7 cellular contexts compared by ENCODE assay signal in genomic region chr15:21718108-21718507, GRCh38.
A peak's percentile ranks its signal among the peaks of the same experiment; 100 is the strongest.
DNase-seq lines count a peak whose midpoint lies in the region; ATAC-seq lines count a peak whose summit lies in the region.
"Not testable (repeated sequence)": the region's sequence is repeated elsewhere in the genome, so short reads cannot be mapped to it uniquely, and the experiment has no call there.

No MANE protein-coding gene starts in this region.

- ATAC-seq in GM18520 (IDR thresholded peaks at IDR 0.05; ENCODE audit: unreplicated experiment) (peak; percentile 77), GM19397 (IDR thresholded peaks at IDR 0.05; ENCODE audit: unreplicated experiment) (peak; percentile 69), GM21619 (IDR thresholded peaks at IDR 0.05; ENCODE audit: unreplicated experiment) (peak; percentile 68), HG02884 (IDR thresholded peaks at IDR 0.05; ENCODE audit: unreplicated experiment) (peak; percentile 61), HG03139 (IDR thresholded peaks at IDR 0.05; ENCODE audit: unreplicated experiment) (peak; percentile 70), HG03571 (IDR thresholded peaks at IDR 0.05; ENCODE audit: unreplicated experiment) (peak; percentile 77)
- ATAC-seq in central memory CD8-positive, alpha-beta T cell (replicated peaks; ENCODE audit: extremely low read depth, poor library complexity, severe bottlenecking) = peak; percentile 85

- H3K36me3 Mint-ChIP-seq in central memory CD8-positive, alpha-beta T cell (ENCODE audit: insufficient read depth) = not testable (repeated sequence)

- H3K27ac Mint-ChIP-seq in central memory CD8-positive, alpha-beta T cell (ENCODE audit: low read depth) = not testable (repeated sequence)

- H3K9me3 Mint-ChIP-seq in central memory CD8-positive, alpha-beta T cell = not testable (repeated sequence)

- not testable (repeated sequence) for DNase-seq in central memory CD8-positive, alpha-beta T cell (ENCODE audit: low spot score in 2 of 2)

- H3K27me3 Mint-ChIP-seq in central memory CD8-positive, alpha-beta T cell = not testable (repeated sequence)

- H3K4me1 Mint-ChIP-seq in central memory CD8-positive, alpha-beta T cell = not testable (repeated sequence)

- H3K4me3 Mint-ChIP-seq in central memory CD8-positive, alpha-beta T cell = not testable (repeated sequence)
